In the genomic region with DNA sequence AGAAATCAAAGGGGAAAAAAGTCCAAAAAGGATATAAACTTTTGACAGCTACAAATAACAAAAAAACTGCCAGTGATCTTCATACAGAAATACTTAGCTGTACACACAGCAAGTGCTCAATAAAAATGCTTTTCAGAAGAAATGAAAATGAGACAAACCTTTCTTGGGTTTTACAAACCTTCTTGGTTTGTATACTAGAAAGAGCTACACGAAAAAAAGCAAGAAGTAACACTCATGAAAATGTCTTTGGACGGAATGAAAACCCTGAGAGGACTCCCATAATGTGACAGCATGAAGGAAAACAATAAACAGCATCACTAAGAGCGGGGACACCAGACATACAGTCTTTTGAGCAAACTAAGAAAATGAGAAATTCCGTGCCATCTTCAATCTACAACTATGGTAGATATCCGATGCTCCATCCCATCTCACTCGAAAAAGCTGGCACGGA, we compare ENCODE assay signal across 8 cellular contexts. TPM values are rescaled to one million over a fixed set of nuclear protein-coding genes. Genes with fewer than 3 reads are reported as not detected.
A peak's percentile ranks its signal among the peaks of the same experiment; 100 is the strongest.
DNase-seq lines count a peak whose midpoint lies in the region; ATAC-seq and TF ChIP-seq lines count a peak whose summit lies in the region.

No MANE protein-coding gene starts in this region.

- 0 to 1% methylated on average over 7 of the region's 7 CpGs for WGBS in sigmoid colon, 2 donors

- H3K27me3 ChIP-seq in WERI-Rb-1 (ENCODE audit: insufficient read depth, low read depth, severe bottlenecking) (no peaks in the 10 kb centered on the region), sigmoid colon (no peaks in the 10 kb centered on the region)

- peak overlapping the region; percentile 100 for H3K27ac ChIP-seq in WERI-Rb-1
- H3K27ac ChIP-seq in sigmoid colon, result peak overlapping the region; percentile 87 to 97 (median 95)

- H3K36me3 ChIP-seq in WERI-Rb-1, result peaks cover 12% of the 10 kb centered on the region
- H3K36me3 ChIP-seq in sigmoid colon, result no peaks in the 10 kb centered on the region

- H3K4me3 Mint-ChIP-seq in activated T-cell treated with anti-CD3 and anti-CD28 coated beads, Interleukin-2, amount 50 U/mL, for 4 hours, result peak overlapping the region; percentile 92

- H3K27me3 Mint-ChIP-seq in activated T-cell treated with anti-CD3 and anti-CD28 coated beads, Interleukin-2, amount 50 U/mL, for 4 hours (ENCODE audit: low read depth), result no peaks in the 10 kb centered on the region

- peaks cover 34% of the 10 kb centered on the region for H3K4me1 Mint-ChIP-seq in activated T-cell treated with anti-CD3 and anti-CD28 coated beads, Interleukin-2, amount 50 U/mL, for 4 hours (ENCODE audit: low read depth)

- TF ChIP-seq EP300 in sigmoid colon (IDR thresholded peaks at IDR 0.05), result no peak

- no peaks in the 10 kb centered on the region for H3K36me3 Mint-ChIP-seq in activated T-cell treated with anti-CD3 and anti-CD28 coated beads, Interleukin-2, amount 50 U/mL, for 4 hours (ENCODE audit: insufficient read depth)

- no peak for TF ChIP-seq POLR2A in sigmoid colon (IDR thresholded peaks at IDR 0.05)

- intact Hi-C loops in sigmoid colon (cut with DNase I), result no loop called here

- DNase-seq in activated T-cell treated with anti-CD3 and anti-CD28 coated beads, Interleukin-2, amount 50 U/mL, for 4 hours, result no peak
- DNase-seq in activated T-cell treated with anti-CD3 and anti-CD28 coated beads, Interleukin-2, amount 50 U/mL, for 48 hours, result no peak
- DNase-seq in WERI-Rb-1, result no peak
- DNase-seq in germinal center (ENCODE audit: low spot score), result peak; percentile 31
- DNase-seq in sigmoid colon, result no peak
- DNase-seq in ecto neural progenitor cell (ENCODE audit: low spot score), result no peak

- H3K4me1 ChIP-seq in sigmoid colon, result peaks cover 0 to 20% (median 12%) of the 10 kb centered on the region in 4 donors

- H3K9me3 ChIP-seq in WERI-Rb-1 (ENCODE audit: severe bottlenecking), result no peaks in the 10 kb centered on the region
- H3K9me3 ChIP-seq in sigmoid colon, result no peaks in the 10 kb centered on the region

- no peaks in the 10 kb centered on the region for H3K9me3 Mint-ChIP-seq in activated T-cell treated with anti-CD3 and anti-CD28 coated beads, Interleukin-2, amount 50 U/mL, for 4 hours

- no peak for ATAC-seq in activated T-cell treated with anti-CD3 and anti-CD28 coated beads, Interleukin-2, amount 50 U/mL, for 4 hours
- ATAC-seq in GM19397 (IDR thresholded peaks at IDR 0.05; ENCODE audit: unreplicated experiment) (no peak), HG03039 (IDR thresholded peaks at IDR 0.05; ENCODE audit: unreplicated experiment) (no peak)

- peak overlapping the region; percentile 98 for H3K4me3 ChIP-seq in WERI-Rb-1 (ENCODE audit: low read depth, low read length)
- H3K4me3 ChIP-seq in sigmoid colon, result peak overlapping the region; percentile 57 to 84 (median 74)

- TF ChIP-seq CTCF in WERI-Rb-1 (IDR thresholded peaks at IDR 0.05; ENCODE audit: low read depth, low read length), result no peak
- no peak for TF ChIP-seq CTCF in sigmoid colon (IDR thresholded peaks at IDR 0.05)

RNA-seq across cellular contexts. Expression of gene BARD1, which starts 1.0 kb away (rescaled TPM):
- 10 to 100 TPM; 12.0 to 14.1 (median 12.3) TPM for total RNA-seq in activated T-cell treated with anti-CD3 and anti-CD28 coated beads, Interleukin-2, amount 50 U/mL, for 4 hours
- total RNA-seq in sigmoid colon, result 10 to 100 TPM; 25.9 to 47.6 (median 34.2) TPM
- 1 to 10 TPM; 1.2 to 3.8 (median 1.8) TPM for polyA plus RNA-seq in sigmoid colon
